ENCODE assay signal across 8 cellular contexts in the genomic region with DNA sequence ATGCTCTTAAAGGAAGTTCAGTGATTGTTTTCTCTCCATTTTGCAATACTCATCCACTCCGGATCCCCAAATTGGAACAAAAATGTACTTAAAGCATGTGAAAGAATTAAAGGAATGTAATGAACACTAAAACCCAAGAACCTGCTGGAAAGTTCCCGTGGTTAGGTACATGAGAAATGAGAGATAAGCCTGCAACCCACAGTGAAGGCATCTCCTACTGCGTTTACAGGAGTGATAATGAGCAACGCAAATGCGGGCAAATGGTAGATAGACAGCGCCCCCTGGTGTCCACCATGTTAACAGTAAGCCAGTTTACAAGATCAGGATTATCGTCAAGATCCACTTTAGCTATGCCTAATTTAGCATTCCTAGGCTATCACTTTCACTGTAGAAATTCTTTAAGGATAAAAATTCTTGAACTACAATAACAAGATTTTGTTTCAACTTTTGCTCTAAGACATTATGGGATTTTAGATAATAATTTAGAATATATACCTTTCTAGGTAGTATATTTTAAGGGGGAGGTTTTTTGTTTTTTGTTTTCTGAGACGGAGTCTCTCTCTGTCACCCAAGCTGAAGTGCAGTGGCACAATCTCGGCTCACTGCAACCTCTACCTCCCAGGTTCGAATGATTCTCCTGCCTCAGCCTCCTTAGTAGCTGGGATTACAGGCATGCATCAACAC.
A peak's percentile ranks its signal among the peaks of the same experiment; 100 is the strongest.
DNase-seq lines count a peak whose midpoint lies in the region; ATAC-seq and TF ChIP-seq lines count a peak whose summit lies in the region.

No MANE protein-coding gene starts in this region.

- H3F3A ChIP-seq in DOHH2 (ENCODE audit: control insufficient read depth, insufficient read depth), result no peaks in the 10 kb centered on the region

- DNase-seq in NCI-H2081 (lab: John Stamatoyannopoulos, UW) (peak; percentile 83 to 86), T1000 (lab: John Stamatoyannopoulos, UW) (peak; percentile 26), astrocyte of the hippocampus (ENCODE audit: low read depth, low spot score) (peak; percentile 95), hepatic stellate cell (ENCODE audit: low spot score) (peak; percentile 58), skeletal muscle cell (ENCODE audit: low read depth) (peak; percentile 41)

- no peaks in the 10 kb centered on the region for H3K79me2 ChIP-seq in DOHH2 (ENCODE audit: control insufficient read depth, low read length)

- no peaks in the 10 kb centered on the region for H3K27me3 ChIP-seq in DOHH2 (ENCODE audit: control insufficient read depth, low read length)

- no peaks in the 10 kb centered on the region for H3K9me3 ChIP-seq in DOHH2 (ENCODE audit: control insufficient read depth, insufficient read depth, low read length)

- H3K4me3 ChIP-seq in DOHH2 (ENCODE audit: low read length) (no peak overlapping the region), skeletal muscle cell (ENCODE audit: low read depth, low read length) (no peak overlapping the region)

- H3K9me2 ChIP-seq in DOHH2 (replicated peaks; ENCODE audit: control insufficient read depth, low read length), result no peaks in the 10 kb centered on the region

- peaks cover 53% of the 10 kb centered on the region for H3K36me3 ChIP-seq in DOHH2 (ENCODE audit: control insufficient read depth, low read length)

- peak; percentile 86 for TF ChIP-seq CTCF in DOHH2 (IDR thresholded peaks at IDR 0.05; ENCODE audit: low read depth, low read length, poor library complexity, severe bottlenecking)

- no peak overlapping the region for H3K4me2 ChIP-seq in DOHH2 (ENCODE audit: low read length)

- no peaks in the 10 kb centered on the region for H3K4me1 ChIP-seq in DOHH2 (ENCODE audit: control insufficient read depth, low read length)

- H3K27ac ChIP-seq in DOHH2 (ENCODE audit: low read depth, low read length), result no peak overlapping the region

- ATAC-seq in HG02678 (IDR thresholded peaks at IDR 0.05; ENCODE audit: unreplicated experiment) (peak; percentile 45), GM21381 (IDR thresholded peaks at IDR 0.05; ENCODE audit: unreplicated experiment) (no peak)

- no peaks in the 10 kb centered on the region for H4K20me1 ChIP-seq in DOHH2 (ENCODE audit: control insufficient read depth, insufficient read depth, low read depth, low read length)

Comparison
In these comparisons a context has a peak if more than half of its experiments do, and no peak if none do; other contexts are left out.
1. DNase-seq: peak in every context shown above with its lines; median percentile 95 in astrocyte of the hippocampus; 84 in NCI-H2081; 58 in hepatic stellate cell; 41 in skeletal muscle cell; 26 in T1000.